Comparison of ENCODE assay signal across 10 cellular contexts in the genomic region with DNA sequence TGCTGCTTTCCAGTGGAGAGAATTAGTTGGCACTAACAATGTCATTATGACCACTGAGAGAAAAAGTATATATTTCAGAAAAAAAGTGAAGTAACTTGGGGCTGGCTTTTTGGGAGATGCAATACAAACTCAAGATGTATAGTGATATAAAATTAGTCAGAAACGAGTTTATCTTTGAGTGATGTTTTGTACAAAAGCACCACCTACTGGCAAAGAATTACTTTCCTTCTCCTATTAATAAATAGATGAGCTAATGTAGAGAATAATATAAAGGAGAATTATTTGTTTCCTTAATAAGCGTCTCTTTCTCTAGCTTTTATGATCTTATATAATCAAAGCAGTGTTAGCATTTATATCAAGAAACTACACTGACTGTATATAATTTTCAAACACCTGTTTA.
A peak's percentile ranks its signal among the peaks of the same experiment; 100 is the strongest.
DNase-seq lines count a peak whose midpoint lies in the region; ATAC-seq, FAIRE-seq and TF ChIP-seq lines count a peak whose summit lies in the region.
"Had no signal": no experiment of that assay in that cellular context is flagged by ENCODE, and none has a peak within 500 bp of the region (broad histone marks: within the 10 kb centered on the region; RNA-seq: fewer than 3 reads in every experiment).

No MANE protein-coding gene starts in this region.

- H3K4me3 ChIP-seq in SK-N-SH (ENCODE audit: low read depth in 2 of 2, low read length in 1 of 2) = no peak overlapping the region
- H3K4me3 ChIP-seq in right cardiac atrium (ENCODE audit: low read length) = no peak overlapping the region

- FAIRE-seq in A204.1 (lab: Jason Lieb, UNC) = peak; percentile 92

- CTCF ChIA-PET in SK-N-SH (lab: Yijun Ruan, JAX) = interaction anchor here (0.6 to 11.1 kb wide), 17 partner anchors 10 to 1667 kb away, joined by 3 to 168 read pairs (median 3); no protein-coding TSS in a partner anchor

- POLR2A ChIA-PET in SK-N-SH (lab: Yijun Ruan, JAX) = no interaction called here

- 18% methylated on average over 2 of the region's 2 CpGs for WGBS in SK-N-SH (ENCODE audit: low lambda C conversion rate)
- 48% methylated on average over 2 of the region's 2 CpGs for WGBS in right cardiac atrium

- peak; percentile 57 for TF ChIP-seq RAD21 in SK-N-SH (IDR thresholded peaks at IDR 0.05; ENCODE audit: low read length)

- no peak for TF ChIP-seq EP300 in SK-N-SH (IDR thresholded peaks at IDR 0.05; ENCODE audit: borderline replicate concordance in 1 of 2, low read depth in 1 of 2, low read length in 1 of 2)

- H3K9me3 ChIP-seq in SK-N-SH (no peaks in the 10 kb centered on the region), right cardiac atrium (ENCODE audit: control insufficient read depth, low read length) (no peaks in the 10 kb centered on the region)

- no peak for DNase-seq in SK-N-SH
- DNase-seq in globus pallidus (ENCODE audit: low spot score) = peak; percentile 64
- no peak for DNase-seq in HUDEP-2 (lab: John Stamatoyannopoulos, UW; ENCODE audit: unreplicated experiment in 76 of 76)
- no peak for DNase-seq in right cardiac atrium
- DNase-seq: activated effector memory CD4-positive, alpha-beta T cell treated with Interleukin-2 at 50 U/mL for 16 hours; NCI-H1048 had no signal

- no peak overlapping the region for H3K4me2 ChIP-seq in SK-N-SH

- H4K20me1 ChIP-seq in SK-N-SH (ENCODE audit: insufficient read depth) = no peaks in the 10 kb centered on the region

- intact Hi-C loops in right cardiac atrium (cut with DNase I) = loop anchor here in 1 of 4 donors (10.0 kb wide), 1 partner anchor 1541 kb away; no protein-coding TSS in a partner anchor

- H2AFZ ChIP-seq in SK-N-SH (ENCODE audit: low read depth) = no peak overlapping the region

- no peak overlapping the region for H3K27ac ChIP-seq in SK-N-SH (ENCODE audit: low read depth in 2 of 2, low read length in 1 of 2)
- H3K27ac ChIP-seq in right cardiac atrium (ENCODE audit: low read length) = no peak overlapping the region

- H3K27me3 ChIP-seq in SK-N-SH (ENCODE audit: insufficient read depth) = no peaks in the 10 kb centered on the region
- H3K27me3 ChIP-seq in right cardiac atrium (ENCODE audit: control insufficient read depth, insufficient read depth) = no peaks in the 10 kb centered on the region

- H3K79me2 ChIP-seq in SK-N-SH (ENCODE audit: insufficient read depth) = no peaks in the 10 kb centered on the region

- no peak overlapping the region for H3K9ac ChIP-seq in SK-N-SH

- peak; percentile 11; the same call in 1 of the 3 replicates for TF ChIP-seq CTCF in GM12872 (IDR thresholded peaks at IDR 0.05; ENCODE audit: insufficient read depth, low read depth, low read length)
- peak; percentile 67 for TF ChIP-seq CTCF in SK-N-SH (IDR thresholded peaks at IDR 0.05)

- H3K4me1 ChIP-seq in SK-N-SH (ENCODE audit: control insufficient read depth in 1 of 2, insufficient read depth in 2 of 2, low read depth in 1 of 2, low read length in 1 of 2) (no peaks in the 10 kb centered on the region; a peak in 2 of 4 replicates), right cardiac atrium (ENCODE audit: control insufficient read depth, insufficient read depth, low read length) (no peaks in the 10 kb centered on the region)

- ATAC-seq in GM19452 (IDR thresholded peaks at IDR 0.05; ENCODE audit: unreplicated experiment) = no peak
- ATAC-seq in right cardiac atrium = no peak
- ATAC-seq in GM21515 (IDR thresholded peaks at IDR 0.05; ENCODE audit: unreplicated experiment) = no peak

- no peaks in the 10 kb centered on the region for H3K36me3 ChIP-seq in SK-N-SH (replicated peaks in 1 of 2; ENCODE audit: control insufficient read depth in 1 of 2, insufficient read depth in 2 of 2, low read length in 1 of 2)

- no peaks in the 10 kb centered on the region for H3K9me2 ChIP-seq in SK-N-SH

- H3F3A ChIP-seq in SK-N-SH (replicated peaks; ENCODE audit: insufficient read depth) = peaks cover 5% of the 10 kb centered on the region

TF ChIP-seq in SK-N-SH, 30 proteins besides CTCF, POLR2A, EP300 and RAD21:
- no peak for TF ChIP-seq EZH2phosphoT487 (IDR thresholded peaks at IDR 0.05; ENCODE audit: borderline replicate concordance, low read depth)
- no peak for TF ChIP-seq TAF1 (IDR thresholded peaks at IDR 0.05; ENCODE audit: borderline replicate concordance, low read depth, low read length)
- no peak for TF ChIP-seq GABPA (IDR thresholded peaks at IDR 0.05; ENCODE audit: low read depth)
- TF ChIP-seq REST (IDR thresholded peaks at IDR 0.05; ENCODE audit: low read depth, low read length) = no peak
- TF ChIP-seq IRF3 (IDR thresholded peaks at IDR 0.05; ENCODE audit: low read depth, low read length) = no peak
- no peak for TF ChIP-seq NFIC (IDR thresholded peaks at IDR 0.05; ENCODE audit: borderline replicate concordance)
- no peak for TF ChIP-seq RCOR1 (IDR thresholded peaks at IDR 0.05; ENCODE audit: low read length)
- TF ChIP-seq, protein P1, sequence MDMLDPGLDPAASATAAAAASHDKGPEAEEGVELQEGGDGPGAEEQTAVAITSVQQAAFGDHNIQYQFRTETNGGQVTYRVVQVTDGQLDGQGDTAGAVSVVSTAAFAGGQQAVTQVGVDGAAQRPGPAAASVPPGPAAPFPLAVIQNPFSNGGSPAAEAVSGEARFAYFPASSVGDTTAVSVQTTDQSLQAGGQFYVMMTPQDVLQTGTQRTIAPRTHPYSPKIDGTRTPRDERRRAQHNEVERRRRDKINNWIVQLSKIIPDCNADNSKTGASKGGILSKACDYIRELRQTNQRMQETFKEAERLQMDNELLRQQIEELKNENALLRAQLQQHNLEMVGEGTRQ (IDR thresholded peaks at IDR 0.05; ENCODE audit: borderline replicate concordance, low read depth, low read length) = no peak
- no peak for TF ChIP-seq SIN3A (IDR thresholded peaks at IDR 0.05; ENCODE audit: borderline replicate concordance, low read depth, low read length)
- TF ChIP-seq, protein P2, sequence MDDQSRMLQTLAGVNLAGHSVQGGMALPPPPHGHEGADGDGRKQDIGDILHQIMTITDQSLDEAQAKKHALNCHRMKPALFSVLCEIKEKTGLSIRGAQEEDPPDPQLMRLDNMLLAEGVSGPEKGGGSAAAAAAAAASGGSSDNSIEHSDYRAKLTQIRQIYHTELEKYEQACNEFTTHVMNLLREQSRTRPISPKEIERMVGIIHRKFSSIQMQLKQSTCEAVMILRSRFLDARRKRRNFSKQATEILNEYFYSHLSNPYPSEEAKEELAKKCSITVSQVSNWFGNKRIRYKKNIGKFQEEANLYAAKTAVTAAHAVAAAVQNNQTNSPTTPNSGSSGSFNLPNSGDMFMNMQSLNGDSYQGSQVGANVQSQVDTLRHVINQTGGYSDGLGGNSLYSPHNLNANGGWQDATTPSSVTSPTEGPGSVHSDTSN (IDR thresholded peaks at IDR 0.05) = no peak
- TF ChIP-seq TEAD4 (IDR thresholded peaks at IDR 0.05; ENCODE audit: borderline replicate concordance, insufficient read depth) = no peak
- TF ChIP-seq TCF12 (IDR thresholded peaks at IDR 0.05) = no peak
- TF ChIP-seq FOSL2 (IDR thresholded peaks at IDR 0.05; ENCODE audit: borderline replicate concordance, low read depth) = no peak
- TF ChIP-seq YY1 (IDR thresholded peaks at IDR 0.05; ENCODE audit: low read depth) = no peak
- TF ChIP-seq CHD2 (IDR thresholded peaks at IDR 0.05; ENCODE audit: low read length, partially characterized antibody) = no peak
- no peak for TF ChIP-seq MEF2A (IDR thresholded peaks at IDR 0.05; ENCODE audit: borderline replicate concordance, low read depth)
TF ChIP-seq in SK-N-SH: peak in this region for 0.
